Comparison of ENCODE assay signal across 27 cellular contexts in genomic region chrX:155020591-155020990, GRCh38.
"Had no signal": no experiment of that assay in that cellular context is flagged by ENCODE, and none has a peak within 500 bp of the region (broad histone marks: within the 10 kb centered on the region; RNA-seq: fewer than 3 reads in every experiment).

No MANE protein-coding gene starts in this region.

- H3K9me3 ChIP-seq: gastroesophageal sphincter, prostate gland, suprapubic skin, thyroid gland had no signal

- FAIRE-seq: endometrium, urothelium cell line had no signal

- ATAC-seq: esophagus mucosa; gastroesophageal sphincter; left lobe of liver; natural killer cell treated with Interleukin-12 subunit alpha and Interleukin-12 subunit beta and Interleukin-15 and Interleukin-18, amount 100 ng/mL, for 72 hours; stimulated activated effector memory CD8-positive, alpha-beta T cell treated with anti-CD3 and anti-CD28 coated beads, Interleukin-12 subunit alpha, Interleukin-12 subunit beta, amount 100 ng/mL, for 72 hours; stimulated activated naive CD8-positive, alpha-beta T cell treated with anti-CD3 and anti-CD28 coated beads, Interleukin-15, Interleukin-2, amounts not matched to agents 100 U/mL and 50 U/mL, for 24 hours had no signal

- H3K36me3 ChIP-seq: gastroesophageal sphincter, neural progenitor cell, prostate gland, suprapubic skin, thyroid gland had no signal

- H3K27me3 Mint-ChIP-seq: central memory CD8-positive, alpha-beta T cell; type B pancreatic cell had no signal

- H3K27ac Mint-ChIP-seq: natural killer cell treated with Interleukin-12 subunit alpha and Interleukin-12 subunit beta and Interleukin-15 and Interleukin-18, amount 100 ng/mL, for 72 hours; neural progenitor cell; stimulated activated effector memory CD8-positive, alpha-beta T cell treated with anti-CD3 and anti-CD28 coated beads, Interleukin-12 subunit alpha, Interleukin-12 subunit beta, amount 100 ng/mL, for 72 hours; type B pancreatic cell had no signal

- H3K4me2 ChIP-seq: hepatocyte, neural progenitor cell, smooth muscle cell had no signal

- H3K9ac ChIP-seq: neural progenitor cell, parathyroid adenoma had no signal

- H3K27ac ChIP-seq: gastroesophageal sphincter, hepatocyte, neural progenitor cell, parathyroid adenoma, prostate gland, suprapubic skin, thyroid gland had no signal

- DNase-seq: effector memory CD4-positive, alpha-beta T cell; glutamatergic neuron; kidney glomerular epithelial cell; mesenchymal stem cell; midbrain; nucleus accumbens; retina; stimulated activated CD4-positive, alpha-beta T cell treated with anti-CD3 and anti-CD28 coated beads, Interleukin-4, amount 100 ng/mL, for 1 hour; stimulated activated CD8-positive, alpha-beta memory T cell treated with anti-CD3 and anti-CD28 coated beads, Interleukin-4, amount 100 ng/mL, for 48 hours; stimulated activated naive CD8-positive, alpha-beta T cell treated with anti-CD3 and anti-CD28 coated beads, Interleukin-15, Interleukin-2, amounts not matched to agents 100 U/mL and 50 U/mL, for 24 hours; thyroid gland had no signal

- H3K36me3 Mint-ChIP-seq: natural killer cell treated with Interleukin-12 subunit alpha and Interleukin-12 subunit beta and Interleukin-15 and Interleukin-18, amount 100 ng/mL, for 72 hours; neural progenitor cell; stimulated activated effector memory CD8-positive, alpha-beta T cell treated with anti-CD3 and anti-CD28 coated beads, Interleukin-12 subunit alpha, Interleukin-12 subunit beta, amount 100 ng/mL, for 72 hours; type B pancreatic cell had no signal

- H3K4me3 ChIP-seq: hepatocyte, lung, neural progenitor cell, prostate gland, smooth muscle cell, suprapubic skin, thyroid gland had no signal

- H3K4me3 Mint-ChIP-seq: central memory CD8-positive, alpha-beta T cell; natural killer cell treated with Interleukin-12 subunit alpha and Interleukin-12 subunit beta and Interleukin-15 and Interleukin-18, amount 100 ng/mL, for 72 hours; neural progenitor cell; stimulated activated effector memory CD8-positive, alpha-beta T cell treated with anti-CD3 and anti-CD28 coated beads, Interleukin-12 subunit alpha, Interleukin-12 subunit beta, amount 100 ng/mL, for 72 hours; type B pancreatic cell had no signal

- H2AFZ ChIP-seq: hepatocyte, neural progenitor cell, parathyroid adenoma had no signal

- H3K4me1 ChIP-seq: gastroesophageal sphincter, neural progenitor cell, prostate gland, suprapubic skin, thyroid gland had no signal

- H3K79me2 ChIP-seq: hepatocyte, parathyroid adenoma had no signal

- H3K9me3 Mint-ChIP-seq: central memory CD8-positive, alpha-beta T cell; natural killer cell treated with Interleukin-12 subunit alpha and Interleukin-12 subunit beta and Interleukin-15 and Interleukin-18, amount 100 ng/mL, for 72 hours; stimulated activated effector memory CD8-positive, alpha-beta T cell treated with anti-CD3 and anti-CD28 coated beads, Interleukin-12 subunit alpha, Interleukin-12 subunit beta, amount 100 ng/mL, for 72 hours; type B pancreatic cell had no signal

- H3K27me3 ChIP-seq: gastroesophageal sphincter, hepatocyte, neural progenitor cell, suprapubic skin, thyroid gland had no signal

- H3K4me1 Mint-ChIP-seq: central memory CD8-positive, alpha-beta T cell; neural progenitor cell; stimulated activated effector memory CD8-positive, alpha-beta T cell treated with anti-CD3 and anti-CD28 coated beads, Interleukin-12 subunit alpha, Interleukin-12 subunit beta, amount 100 ng/mL, for 72 hours had no signal
